Comparison of ENCODE assay signal across 8 cellular contexts in genomic region chr17:79789943-79790804, GRCh38. TPM values are rescaled to one million over a fixed set of nuclear protein-coding genes. Genes with fewer than 3 reads are reported as not detected.
DNase-seq lines count a peak whose midpoint lies in the region; ATAC-seq, FAIRE-seq and TF ChIP-seq lines count a peak whose summit lies in the region.

No MANE protein-coding gene starts in this region.

- CTCF ChIA-PET in GM12878 (lab: Yijun Ruan, JAX): interaction anchor here (0.8 to 2.2 kb wide), 6 partner anchors 21 to 198 kb away, joined by 3 to 21 read pairs (median 4); no protein-coding TSS in a partner anchor

- H3K4me1 ChIP-seq in GM12878 (ENCODE audit: control insufficient read depth, insufficient read depth, low read length) (no peaks in the 10 kb centered on the region; the same call in 1 of the 2 replicates), kidney (ENCODE audit: control insufficient read depth in 1 of 2, insufficient read depth in 1 of 2, low read depth in 1 of 2, low read length in 2 of 2) (no peaks in the 10 kb centered on the region), thymus (ENCODE audit: control insufficient read depth, insufficient read depth, low read length) (peaks cover 1% of the 10 kb centered on the region)

- FAIRE-seq in GM12878 (lab: Jason Lieb, UNC): no peak
- FAIRE-seq in kidney (lab: Jason Lieb, UNC): no peak

- H2AFZ ChIP-seq in GM12878 (ENCODE audit: control insufficient read depth, low read depth, low read length): no peak overlapping the region; the same call in 1 of the 2 replicates

- H3K9me3 ChIP-seq in GM12878 (replicated peaks; ENCODE audit: control insufficient read depth, insufficient read depth, low read length) (no peaks in the 10 kb centered on the region), kidney (ENCODE audit: control insufficient read depth in 1 of 2, low read length in 2 of 2) (no peaks in the 10 kb centered on the region), thymus (ENCODE audit: control insufficient read depth) (no peaks in the 10 kb centered on the region)

- DNase-seq in EL (peak; percentile 36), HuH-7 (ENCODE audit: low spot score) (peak; percentile 97), GM12878 (ENCODE audit: low read depth, low spot score) (no peak), kidney (peak; percentile 77), NCI-H2171 treated with DMSO at 0.1 percent for 48 hours (lab: John Stamatoyannopoulos, UW) (no peak)

- intact Hi-C loops in GM12878 (cut with micrococcal nuclease; ENCODE audit: unreplicated experiment) (loop anchor here (2.0 kb wide), 1 partner anchor 181 kb away; no protein-coding TSS in a partner anchor), kidney (cut with DNase I) (no loop called here)

- H3K9ac ChIP-seq in GM12878 (ENCODE audit: control insufficient read depth, insufficient read depth, low read length): no peak overlapping the region
- H3K9ac ChIP-seq in kidney (ENCODE audit: low read length in 2 of 2): no peak overlapping the region

- TF ChIP-seq EP300 in GM12878 (IDR thresholded peaks at IDR 0.05; ENCODE audit: borderline replicate concordance in 1 of 2, control insufficient read depth in 1 of 2, low read depth in 2 of 2, low read length in 2 of 2): no peak

- H3K4me2 ChIP-seq in GM12878 (ENCODE audit: control insufficient read depth, insufficient read depth): 0 out of 2 replicates have a peak overlapping the region, but pooled peaks have one; percentile 1

- H3K27me3 ChIP-seq in GM12878 (replicated peaks in 1 of 2; ENCODE audit: control insufficient read depth in 2 of 2, insufficient read depth in 2 of 2, low read length in 1 of 2): peaks cover 14 to 16% of the 10 kb centered on the region in 2 experiments; a peak in 3 of 4 replicates
- peaks cover 74% of the 10 kb centered on the region for H3K27me3 ChIP-seq in thymus (ENCODE audit: control insufficient read depth, insufficient read depth)

- peak; percentile 50 to 82 (median 72) for TF ChIP-seq CTCF in GM12878 (IDR thresholded peaks at IDR 0.05 in 2 of 3, conservative IDR thresholded peaks at IDR 0.05 in 1 of 3; ENCODE audit: control insufficient read depth in 2 of 3, extremely low read depth in 1 of 3, insufficient read depth in 1 of 3, low read depth in 3 of 3, low read length in 3 of 3)
- peak; percentile 69 for TF ChIP-seq CTCF in kidney (IDR thresholded peaks at IDR 0.05; ENCODE audit: borderline replicate concordance, extremely low read depth, insufficient read depth)

- 23% methylated on average over 72 of the region's 74 CpGs for whole genome bisulfite sequencing in GM12878 (ENCODE audit: insufficient coverage, insufficient replicate concordance, low lambda C conversion rate, missing lambda C conversion rate)
- 14% methylated on average over 74 of the region's 74 CpGs for WGBS in thymus

- H3K4me3 ChIP-seq in GM12878: no peak overlapping the region
- no peak overlapping the region for H3K4me3 ChIP-seq in kidney (ENCODE audit: low read length in 2 of 2)
- H3K4me3 ChIP-seq in thymus (ENCODE audit: low read length): peak overlapping the region; percentile 9

- no peak for TF ChIP-seq POLR2A in GM12878 (IDR thresholded peaks at IDR 0.05; ENCODE audit: low read depth, low read length)

- POLR2A ChIA-PET in GM12878 (lab: Charles Lee): no interaction called here

- SMC1A ChIA-PET in GM12878 (lab: Charles Lee; ENCODE audit: uncharacterized antibody, unreplicated experiment): interaction anchor here (1.3 to 2.6 kb wide), 3 partner anchors 21 to 180 kb away, joined by 3 to 11 read pairs (median 7); no protein-coding TSS in a partner anchor

- in situ Hi-C loops in GM12878 (cut with MboI): loop anchor here (5.0 kb wide), 1 partner anchor 182 kb away; no protein-coding TSS in a partner anchor

- H3K79me2 ChIP-seq in GM12878 (ENCODE audit: control insufficient read depth, insufficient read depth, low read length): no peaks in the 10 kb centered on the region

- H4K20me1 ChIP-seq in GM12878 (ENCODE audit: control insufficient read depth, insufficient read depth): no peaks in the 10 kb centered on the region

- no TSS peak for BruUV-seq in GM12878 (replicated peaks; lab: Mats Ljungman, UMichigan)

- H3K27ac ChIP-seq in GM12878 (ENCODE audit: control insufficient read depth, insufficient read depth) (no peak overlapping the region), kidney (ENCODE audit: low read depth in 2 of 2, low read length in 2 of 2) (no peak overlapping the region), thymus (ENCODE audit: low read depth) (no peak overlapping the region)

- ATAC-seq in GM12878 (peak; percentile 94), GM19455 (IDR thresholded peaks at IDR 0.05; ENCODE audit: unreplicated experiment) (no peak), GM21619 (IDR thresholded peaks at IDR 0.05; ENCODE audit: unreplicated experiment) (no peak)

- TF ChIP-seq RAD21 in GM12878 (IDR thresholded peaks at IDR 0.05; ENCODE audit: insufficient read depth, low read depth, low read length): peak; percentile 65

- H3K36me3 ChIP-seq in GM12878 (ENCODE audit: control insufficient read depth in 2 of 2, insufficient read depth in 2 of 2, low read length in 1 of 2): peaks cover 2 to 3% of the 10 kb centered on the region in 2 experiments; a peak in 2 of 4 replicates
- peaks cover 0 to 2% of the 10 kb centered on the region in 2 donors for H3K36me3 ChIP-seq in kidney (ENCODE audit: control insufficient read depth in 1 of 2, insufficient read depth in 2 of 2, low read length in 2 of 2)
- H3K36me3 ChIP-seq in thymus (ENCODE audit: control insufficient read depth, insufficient read depth): peaks cover 19% of the 10 kb centered on the region

- RAD21 ChIA-PET in GM12878 (lab: Charles Lee; ENCODE audit: unreplicated experiment): interaction anchor here (1.5 kb wide), 1 partner anchor 180 kb away, joined by 8 read pairs; no protein-coding TSS in a partner anchor

RNA-seq across cellular contexts. Expression of gene CBX8, which starts 6.7 kb away (rescaled TPM):
- 3.7 and 4.0 TPM in 2 replicates for total RNA-seq in GM12878 (2013; cell fraction: nucleolus; rRNA removed)
- total RNA-seq in GM12878 (2014; rRNA removed) (1.6 and 1.9 TPM in 2 replicates), GM12878 (2014; rRNA removed; fragmentation: Illumina TruSeq; extraction: Trizol) (1.5 and 1.9 TPM in 2 replicates), GM12878 (2021) (6.3 and 6.7 TPM in 2 replicates), kidney (6.2 TPM)
- polyA plus RNA-seq in GM12878 (2011; ENCODE audit: low read depth): 0.80 TPM
- polyA plus RNA-seq in GM12878 (2011; rRNA removed) (0.35 and 0.64 TPM in 2 replicates), GM12878 (2014; fragmentation: Illumina TruSeq; extraction: Trizol) (0.57 and 1.2 TPM in 2 replicates), GM12878 (2014; fragmentation: Nextera tagmentation; extraction: Ambion mirVana) (under 1 TPM; 0.03 to 0.16 TPM), GM12878 (2014; rRNA removed) (1.9 and 2.1 TPM in 2 replicates), GM12878 (2016; fragmentation: Nextera tagmentation; extraction: Ambion mirVana) (1 to 10 TPM; 2.1 to 3.4 TPM), kidney (ENCODE audit: insufficient read depth, low read depth, low replicate concordance) (3.5 TPM), thymus (12.8 TPM)
- polyA plus RNA-seq in GM12878 (2011; cell fraction: cytosol; rRNA removed): 1.4 and 1.6 TPM in 2 replicates
- polyA plus RNA-seq in GM12878 (2011; cell fraction: nucleus; rRNA removed): 2.8 and 6.6 TPM in 2 replicates
- 1.8 and 3.9 TPM in 2 replicates for polyA plus RNA-seq in GM12878 (2012)
- 0.59 and 0.67 TPM in 2 replicates for polyA minus RNA-seq in GM12878 (2011; rRNA and poly(A)+ RNA removed)
- 1.2 TPM in 2 replicates for polyA minus RNA-seq in GM12878 (2011; cell fraction: cytosol; rRNA and poly(A)+ RNA removed)
- 0.48 and 0.86 TPM in 2 replicates for polyA minus RNA-seq in GM12878 (2011; cell fraction: nucleus; rRNA and poly(A)+ RNA removed)

RNA-seq across cellular contexts. Expression of gene CBX2, which starts 12.2 kb away (rescaled TPM):
- total RNA-seq in GM12878 (2013; cell fraction: nucleolus; rRNA removed): 7.7 and 8.1 TPM in 2 replicates
- total RNA-seq in GM12878 (2014; rRNA removed): 4.1 and 5.9 TPM in 2 replicates
- total RNA-seq in GM12878 (2014; rRNA removed; fragmentation: Illumina TruSeq; extraction: Trizol): 3.4 and 3.5 TPM in 2 replicates
- total RNA-seq in GM12878 (2021): 7.5 and 8.5 TPM in 2 replicates
- polyA plus RNA-seq in GM12878 (2011; ENCODE audit: low read depth): 0.35 TPM
- polyA plus RNA-seq in GM12878 (2011; rRNA removed): 1.9 and 3.7 TPM in 2 replicates
- 5.0 and 6.4 TPM in 2 replicates for polyA plus RNA-seq in GM12878 (2011; cell fraction: cytosol; rRNA removed)
- polyA plus RNA-seq in GM12878 (2011; cell fraction: nucleus; rRNA removed): 8.9 and 13.7 TPM in 2 replicates
- 1.1 and 1.8 TPM in 2 replicates for polyA plus RNA-seq in GM12878 (2012)
- 1.0 and 3.1 TPM in 2 replicates for polyA plus RNA-seq in GM12878 (2014; fragmentation: Illumina TruSeq; extraction: Trizol)
- polyA plus RNA-seq in GM12878 (2014; fragmentation: Nextera tagmentation; extraction: Ambion mirVana): under 1 TPM; 0.35 to 0.44 TPM
- 4.7 and 6.2 TPM in 2 replicates for polyA plus RNA-seq in GM12878 (2014; rRNA removed)
- polyA plus RNA-seq in GM12878 (2016; fragmentation: Nextera tagmentation; extraction: Ambion mirVana): 1 to 10 TPM; 5.8 to 6.5 TPM
- 3.1 and 6.5 TPM in 2 replicates for polyA minus RNA-seq in GM12878 (2011; rRNA and poly(A)+ RNA removed)
- polyA minus RNA-seq in GM12878 (2011; cell fraction: cytosol; rRNA and poly(A)+ RNA removed): 2.8 and 2.9 TPM in 2 replicates
- 3.7 and 7.4 TPM in 2 replicates for polyA minus RNA-seq in GM12878 (2011; cell fraction: nucleus; rRNA and poly(A)+ RNA removed)
- 3.5 TPM for total RNA-seq in kidney
- polyA plus RNA-seq in kidney (ENCODE audit: insufficient read depth, low read depth, low replicate concordance): 2.2 TPM
- 4.4 TPM for polyA plus RNA-seq in thymus

RNA-seq across cellular contexts. Expression of gene CBX4, which starts 49.1 kb away (rescaled TPM):
- 12.4 and 13.3 TPM in 2 replicates for total RNA-seq in GM12878 (2013; cell fraction: nucleolus; rRNA removed)
- total RNA-seq in GM12878 (2014; rRNA removed): 14.5 and 15.5 TPM in 2 replicates
- 4.3 and 4.6 TPM in 2 replicates for total RNA-seq in GM12878 (2014; rRNA removed; fragmentation: Illumina TruSeq; extraction: Trizol)
- 23.1 and 24.6 TPM in 2 replicates for total RNA-seq in GM12878 (2021)
- 3.0 TPM for polyA plus RNA-seq in GM12878 (2011; ENCODE audit: low read depth)
- polyA plus RNA-seq in GM12878 (2011; rRNA removed): 9.1 and 11.3 TPM in 2 replicates
- polyA plus RNA-seq in GM12878 (2011; cell fraction: cytosol; rRNA removed): 10.8 and 17.6 TPM in 2 replicates
- polyA plus RNA-seq in GM12878 (2011; cell fraction: nucleus; rRNA removed): 40.0 and 48.6 TPM in 2 replicates
- polyA plus RNA-seq in GM12878 (2012): 12.7 and 18.0 TPM in 2 replicates
- 1.7 and 4.2 TPM in 2 replicates for polyA plus RNA-seq in GM12878 (2014; fragmentation: Illumina TruSeq; extraction: Trizol)
- polyA plus RNA-seq in GM12878 (2014; fragmentation: Nextera tagmentation; extraction: Ambion mirVana): 1 to 10 TPM in 1 of 2 experiments, under 1 TPM in 1; 0.69 to 1.2 TPM
- 19.6 and 20.4 TPM in 2 replicates for polyA plus RNA-seq in GM12878 (2014; rRNA removed)
- polyA plus RNA-seq in GM12878 (2016; fragmentation: Nextera tagmentation; extraction: Ambion mirVana): 1 to 10 TPM; 1.6 to 1.8 TPM
- 5.6 and 15.7 TPM in 2 replicates for polyA minus RNA-seq in GM12878 (2011; rRNA and poly(A)+ RNA removed)
- polyA minus RNA-seq in GM12878 (2011; cell fraction: cytosol; rRNA and poly(A)+ RNA removed): 13.2 and 17.0 TPM in 2 replicates
- polyA minus RNA-seq in GM12878 (2011; cell fraction: nucleus; rRNA and poly(A)+ RNA removed): 11.6 and 17.4 TPM in 2 replicates
- 26.8 TPM for total RNA-seq in kidney
- 7.1 TPM for polyA plus RNA-seq in kidney (ENCODE audit: insufficient read depth, low read depth, low replicate concordance)
- 32.1 TPM for polyA plus RNA-seq in thymus

RNA-seq across cellular contexts. Expression of gene ENPP7, which starts 59.4 kb away (rescaled TPM):
- 6.2 and 6.8 TPM in 2 replicates for total RNA-seq in GM12878 (2013; cell fraction: nucleolus; rRNA removed)
- total RNA-seq in GM12878 (2014; rRNA removed) (0.16 and 0.17 TPM in 2 replicates), GM12878 (2014; rRNA removed; fragmentation: Illumina TruSeq; extraction: Trizol) (0.18 TPM in 1 of 2 replicates, not detected in the other), GM12878 (2021) (0.21 and 0.41 TPM in 2 replicates), kidney (0.94 TPM)
- not detected for polyA plus RNA-seq in GM12878 (2011; ENCODE audit: low read depth)
- polyA plus RNA-seq in GM12878 (2011; rRNA removed) (0.10 and 0.30 TPM in 2 replicates), GM12878 (2014; fragmentation: Illumina TruSeq; extraction: Trizol) (0.06 TPM in 1 of 2 replicates, not detected in the other), GM12878 (2014; fragmentation: Nextera tagmentation; extraction: Ambion mirVana) (under 1 TPM in 1 of 2 experiments, not detected in 1; 0.04 TPM), GM12878 (2014; rRNA removed) (0.18 and 0.30 TPM in 2 replicates), GM12878 (2016; fragmentation: Nextera tagmentation; extraction: Ambion mirVana) (under 1 TPM; 0.13 to 0.21 TPM), kidney (ENCODE audit: insufficient read depth, low read depth, low replicate concordance) (3.7 TPM), thymus (0.09 TPM)
- 0.27 TPM in 2 replicates for polyA plus RNA-seq in GM12878 (2011; cell fraction: cytosol; rRNA removed)
- polyA plus RNA-seq in GM12878 (2011; cell fraction: nucleus; rRNA removed): 1.0 and 1.2 TPM in 2 replicates
- 0.21 and 0.22 TPM in 2 replicates for polyA plus RNA-seq in GM12878 (2012)
- polyA minus RNA-seq in GM12878 (2011; rRNA and poly(A)+ RNA removed): 0.73 and 2.2 TPM in 2 replicates
- not detected in 2 replicates for polyA minus RNA-seq in GM12878 (2011; cell fraction: cytosol; rRNA and poly(A)+ RNA removed)
- polyA minus RNA-seq in GM12878 (2011; cell fraction: nucleus; rRNA and poly(A)+ RNA removed): 2.2 and 2.9 TPM in 2 replicates

Comparison
In these comparisons a context has a peak if more than half of its experiments do, and no peak if none do; other contexts are left out.
1. DNase-seq: peak in EL (single experiment), HuH-7 (single experiment) and kidney (single experiment); none in GM12878 (single experiment) and NCI-H2171 treated with DMSO at 0.1 percent for 48 hours (single experiment).